Comparison of ENCODE assay signal across 1 cellular context in the genomic region with DNA sequence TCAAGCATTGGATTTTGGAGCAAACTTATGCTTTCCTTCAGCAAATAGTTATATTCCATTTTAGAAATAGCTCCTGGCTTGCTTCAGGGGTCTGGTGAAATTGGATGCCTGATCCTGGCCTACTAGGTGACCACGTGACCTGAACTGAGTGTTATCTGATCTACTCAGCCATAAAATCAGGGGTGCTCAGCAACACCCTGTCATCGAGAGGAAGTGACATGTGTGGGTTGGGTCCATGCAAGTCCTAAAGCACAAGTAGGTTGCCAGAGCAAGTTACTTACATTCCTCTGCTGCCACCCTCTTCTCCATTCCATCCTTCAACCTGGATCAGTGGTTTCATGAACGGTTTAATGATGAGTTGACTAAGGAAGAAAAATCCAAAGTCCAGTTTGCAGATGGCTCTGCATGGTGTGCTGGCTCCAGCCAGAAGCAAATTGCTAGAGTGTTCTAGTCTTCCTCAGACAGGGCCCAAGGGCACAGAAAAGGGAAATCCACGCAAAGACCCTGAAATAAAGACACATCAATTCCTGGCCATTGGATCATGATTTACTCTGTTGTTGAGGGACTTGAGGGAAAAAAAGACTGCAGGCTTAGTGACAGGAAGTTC.
TF ChIP-seq lines count a peak whose summit lies in the region.

No MANE protein-coding gene starts in this region.

TF ChIP-seq in HCT116, 20 proteins besides CTCF, POLR2A, EP300 and RAD21 (continued from another document):
- no peak for TF ChIP-seq SRF (IDR thresholded peaks at IDR 0.05; ENCODE audit: low read depth)
